ENCODE assay signal across 8 cellular contexts in genomic region chr6:3356056-3356823, GRCh38.
DNase-seq lines count a peak whose midpoint lies in the region; ATAC-seq, FAIRE-seq and TF ChIP-seq lines count a peak whose summit lies in the region.

No MANE protein-coding gene starts in this region.

- TF ChIP-seq POLR2A in H54 (IDR thresholded peaks at IDR 0.05; ENCODE audit: low read depth, low read length) (no peak), body of pancreas (IDR thresholded peaks at IDR 0.05) (peak in 1 of 3 donors; percentile 29)

- intact Hi-C loops in body of pancreas (cut with DNase I) = no loop called here

- H3K27ac ChIP-seq in body of pancreas (peak overlapping the region; percentile 84 to 91 (median 85)), small intestine (ENCODE audit: low read depth in 1 of 2, low read length in 1 of 2) (peak overlapping the region; percentile 77 to 83)

- no peaks in the 10 kb centered on the region for H3K9me3 Mint-ChIP-seq in T-helper 2 cell treated with Interferon-gamma antibody and Interleukin-4, amounts not matched to agents 5 μg/mL and 100 μg/mL, for 36 hours

- H3K36me3 ChIP-seq in body of pancreas (replicated peaks in 1 of 2; ENCODE audit: insufficient read depth in 1 of 2, low read depth in 2 of 2) = no peaks in the 10 kb centered on the region
- H3K36me3 ChIP-seq in small intestine (ENCODE audit: control insufficient read depth in 2 of 2, insufficient read depth in 2 of 2, low read length in 2 of 2) = no peaks in the 10 kb centered on the region

- peaks cover 64% of the 10 kb centered on the region for H3K4me1 ChIP-seq in body of pancreas
- peaks cover 3 to 6% of the 10 kb centered on the region in 2 donors for H3K4me1 ChIP-seq in small intestine (ENCODE audit: control insufficient read depth in 2 of 2, insufficient read depth in 1 of 2, low read depth in 1 of 2, low read length in 1 of 2)

- no peaks in the 10 kb centered on the region for H3K36me3 Mint-ChIP-seq in T-helper 2 cell treated with Interferon-gamma antibody and Interleukin-4, amounts not matched to agents 5 μg/mL and 100 μg/mL, for 36 hours (ENCODE audit: low read depth)

- 0 to 2% methylated on average over 12 to 17 of the region's 24 CpGs for WGBS in body of pancreas, 2 donors
- 2 to 7% (median 5%) methylated on average over 18 to 19 of the region's 24 CpGs for WGBS in small intestine, 3 donors

- H3K4me3 ChIP-seq in body of pancreas (no peak overlapping the region), small intestine (ENCODE audit: low read depth in 1 of 2, low read length in 2 of 2) (no peak overlapping the region)

- H3K27me3 ChIP-seq in body of pancreas (no peaks in the 10 kb centered on the region), small intestine (ENCODE audit: control insufficient read depth in 2 of 2, insufficient read depth in 2 of 2, low read length in 2 of 2) (no peaks in the 10 kb centered on the region)

- no peak overlapping the region for H3K27ac Mint-ChIP-seq in T-helper 2 cell treated with Interferon-gamma antibody and Interleukin-4, amounts not matched to agents 5 μg/mL and 100 μg/mL, for 36 hours

- FAIRE-seq in H54 (lab: Jason Lieb, UNC) = peak; percentile 23
- no peak for FAIRE-seq in small intestine (lab: Jason Lieb, UNC)

- H3K27me3 Mint-ChIP-seq in T-helper 2 cell treated with Interferon-gamma antibody and Interleukin-4, amounts not matched to agents 5 μg/mL and 100 μg/mL, for 36 hours (ENCODE audit: low read depth) = peaks cover 57% of the 10 kb centered on the region

- peak; percentile 44 for ATAC-seq in body of pancreas
- ATAC-seq in HG03025 (IDR thresholded peaks at IDR 0.05; ENCODE audit: low FRiP score, unreplicated experiment) = no peak

- H3K9me3 ChIP-seq in body of pancreas (no peaks in the 10 kb centered on the region), small intestine (ENCODE audit: control insufficient read depth, low read depth) (no peaks in the 10 kb centered on the region)

- DNase-seq in GDM1 (lab: John Stamatoyannopoulos, UW) (peak; percentile 67), H54 (ENCODE audit: insufficient read length, low spot score) (peak; percentile 79), M059J (ENCODE audit: low read depth) (peak; percentile 80), body of pancreas (peak; percentile 54 to 82 (median 60)), iPS-NIHi11 (ENCODE audit: low spot score) (peak; percentile 78), small intestine (peak; percentile 63)
- peak; percentile 23 for DNase-seq in T-helper 2 cell treated with Interferon-gamma antibody and Interleukin-4, amounts not matched to agents 5 μg/mL and 100 μg/mL, for 36 hours (ENCODE audit: low spot score)

- H3K4me3 Mint-ChIP-seq in T-helper 2 cell treated with Interferon-gamma antibody and Interleukin-4, amounts not matched to agents 5 μg/mL and 100 μg/mL, for 36 hours = peak overlapping the region; percentile 63

- no peak for TF ChIP-seq CTCF in body of pancreas (IDR thresholded peaks at IDR 0.05)

- H3K4me1 Mint-ChIP-seq in T-helper 2 cell treated with Interferon-gamma antibody and Interleukin-4, amounts not matched to agents 5 μg/mL and 100 μg/mL, for 36 hours (ENCODE audit: low read depth) = peaks cover 10% of the 10 kb centered on the region

Comparison
In these comparisons a context has a peak if more than half of its experiments do, and no peak if none do; other contexts are left out.
1. DNase-seq: peak in every context shown above with its lines; median percentile 80 in M059J; 79 in H54; 78 in iPS-NIHi11; 67 in GDM1; 63 in small intestine; 60 in body of pancreas; 23 in T-helper 2 cell treated with Interferon-gamma antibody and Interleukin-4, amounts not matched to agents 5 μg/mL and 100 μg/mL, for 36 hours.